7 cellular contexts compared by ENCODE assay signal in the genomic region with DNA sequence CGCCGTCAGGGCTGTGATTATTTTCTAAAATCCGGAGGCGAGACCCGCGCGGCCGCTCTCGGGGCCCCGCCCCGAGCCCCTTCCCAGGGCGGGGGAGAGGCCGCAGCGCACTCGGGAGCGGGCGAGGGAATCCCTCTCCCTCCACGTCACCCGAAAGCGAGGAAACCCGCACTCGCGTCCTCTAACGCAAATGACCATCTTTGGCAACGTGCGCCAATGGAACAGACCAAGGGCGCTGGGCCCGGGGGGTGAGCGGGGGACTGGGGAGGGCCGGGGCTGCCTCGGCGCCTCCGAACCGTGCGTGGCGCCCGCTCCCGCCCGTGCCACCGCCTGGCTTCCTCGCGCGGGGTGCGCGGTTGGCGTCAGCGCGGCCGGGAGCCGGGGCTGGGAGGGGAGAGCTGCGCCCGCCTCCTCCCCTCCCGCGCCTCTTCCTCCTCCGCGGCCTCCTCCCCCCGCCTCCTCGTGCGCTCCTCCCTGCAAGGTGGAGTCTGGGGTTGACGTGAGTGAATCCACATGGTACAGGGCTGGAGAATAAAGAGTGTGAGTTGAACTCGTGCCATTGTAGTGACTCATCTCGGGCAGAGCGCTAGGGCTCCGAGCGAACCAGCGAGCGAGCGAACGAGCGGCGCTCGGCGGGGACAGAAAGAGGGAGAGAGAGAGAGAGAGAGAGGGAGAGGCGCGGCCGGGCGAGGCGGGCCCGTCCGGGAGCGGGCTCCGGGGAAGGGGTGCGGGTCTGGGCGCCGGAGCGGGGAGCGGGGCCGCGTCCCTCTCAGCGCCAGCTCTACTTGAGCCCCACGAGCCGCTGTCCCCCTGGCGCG.
DNase-seq lines count a peak whose midpoint lies in the region; ATAC-seq and TF ChIP-seq lines count a peak whose summit lies in the region.

TSS of gene FOSL2 (plus strand) at position 562 of the 818 bp plus-strand sequence. CDS start 863 bp downstream, outside the sequence.

- peak; percentile 81 for ATAC-seq in GM18508 (IDR thresholded peaks at IDR 0.05; ENCODE audit: insufficient read depth, unreplicated experiment)
- peak; percentile 66 for ATAC-seq in HG03025 (IDR thresholded peaks at IDR 0.05; ENCODE audit: low FRiP score, unreplicated experiment)

- H3K4me3 ChIP-seq in retinal pigment epithelial cell (ENCODE audit: low read length) = peak within 1 kb of the TSS; percentile 79

- no peak for TF ChIP-seq CTCF in retinal pigment epithelial cell (conservative IDR thresholded peaks at IDR 0.05; ENCODE audit: low read depth, low read length)

- DNase-seq in NCI-H2029 treated with DMSO at 0.1 percent for 48 hours (lab: John Stamatoyannopoulos, UW) = peak; percentile 90
- DNase-seq in T1000 (lab: John Stamatoyannopoulos, UW) = peak; percentile 96
- DNase-seq in astrocyte of the hippocampus (ENCODE audit: low read depth, low spot score) = peak; percentile 100
- DNase-seq in hippocampal formation (lab: John Stamatoyannopoulos, UW) = peak; percentile 87 to 90
- peak; percentile 99 for DNase-seq in retinal pigment epithelial cell (ENCODE audit: low read depth)

Comparison
In these comparisons a context has a peak if more than half of its experiments do, and no peak if none do; other contexts are left out.
1. Peak in every context shown above with its lines: DNase-seq, ATAC-seq and H3K4me3 ChIP-seq.